ENCODE assay signal across 35 cellular contexts in genomic region chr21:18636897-18637296, GRCh38.
"Had no signal": no experiment of that assay in that cellular context is flagged by ENCODE, and none has a peak within 500 bp of the region (broad histone marks: within the 10 kb centered on the region; RNA-seq: fewer than 3 reads in every experiment).

No MANE protein-coding gene starts in this region.

- H3K36me3 ChIP-seq: MG63 had no signal

- H3K27me3 ChIP-seq: MG63 had no signal

- H3K9me3 ChIP-seq: MG63 had no signal

- H3K4me3 ChIP-seq: MG63 had no signal

- DNase-seq: Kasumi-1, MG63, MM.1S, MV-4-11, NCI-H1048, NCI-H1092, NCI-H1092 treated with DMSO at 0.1 percent for 48 hours, NCI-H1105, NCI-H1105 treated with DMSO at 0.1 percent for 48 hours, NCI-H1417, NCI-H1417 treated with DMSO at 0.1 percent for 48 hours, NCI-H1436, NCI-H1436 treated with DMSO at 0.1 percent for 48 hours, NCI-H146, NCI-H1694, NCI-H1694 treated with DMSO at 0.1 percent for 48 hours, NCI-H187, NCI-H187 treated with DMSO at 0.1 percent for 48 hours, NCI-H1930, NCI-H2029, NCI-H2029 treated with DMSO at 0.1 percent for 48 hours, NCI-H2081, NCI-H2081 treated with DMSO at 0.1 percent for 48 hours, NCI-H2107, NCI-H2171, NCI-H2171 treated with DMSO at 0.1 percent for 48 hours, NCI-H2227 treated with DMSO at 0.1 percent for 48 hours, NCI-H345, NCI-H446, NCI-H446 treated with DMSO at 0.1 percent for 48 hours, NCI-H510A, NCI-H510A treated with DMSO at 0.1 percent for 48 hours, NCI-H524, NCI-H524 treated with DMSO at 0.1 percent for 48 hours, NCI-H526 had no signal
